8 cellular contexts compared by ENCODE assay signal in the genomic region with DNA sequence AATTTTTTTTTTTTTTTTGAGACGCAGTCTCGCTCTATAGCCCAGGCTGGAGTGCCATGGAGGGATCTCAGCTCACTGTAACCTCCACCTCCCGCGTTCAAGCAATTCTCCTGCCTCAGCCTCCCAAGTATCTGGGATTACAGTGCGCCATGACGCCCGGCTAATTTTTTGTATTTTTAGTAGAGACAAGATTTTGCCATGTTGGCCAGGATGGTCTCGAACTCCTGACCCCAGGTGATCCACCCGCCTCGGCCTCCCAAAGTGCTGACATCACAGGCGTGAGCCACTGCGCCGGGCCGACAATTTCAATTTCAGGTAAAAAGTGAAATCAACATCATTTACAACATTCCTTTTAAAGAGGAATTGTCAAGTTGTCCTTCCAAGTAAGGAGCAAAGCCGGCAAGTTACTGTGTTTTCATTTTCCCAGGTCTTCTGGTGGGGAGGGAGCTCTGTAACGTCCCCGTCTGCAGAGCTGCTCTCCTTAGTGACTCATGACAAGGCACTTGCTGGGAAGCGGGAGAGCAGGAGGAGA. TPM values are rescaled to one million over a fixed set of nuclear protein-coding genes. Genes with fewer than 3 reads are reported as not detected.
A peak's percentile ranks its signal among the peaks of the same experiment; 100 is the strongest.
DNase-seq lines count a peak whose midpoint lies in the region; ATAC-seq and TF ChIP-seq lines count a peak whose summit lies in the region.

No MANE protein-coding gene starts in this region.

- peak overlapping the region; percentile 89 for H2AFZ ChIP-seq in mammary epithelial cell (ENCODE audit: low read depth, low read length)

- in situ Hi-C loops in mammary epithelial cell (cut with MboI; ENCODE audit: low sequenced_read_pairs in 2 of 2), result no loop called here

- TF ChIP-seq CTCF in mammary epithelial cell (conservative IDR thresholded peaks at IDR 0.05 in 1 of 2, IDR thresholded peaks at IDR 0.05 in 1 of 2; ENCODE audit: extremely low read depth in 1 of 2, insufficient read depth in 1 of 2, low read depth in 1 of 2, low read length in 2 of 2), result no peak

- no TSS peak for BruUV-seq in mammary epithelial cell (replicated peaks; lab: Mats Ljungman, UMichigan)

- H3K9me3 ChIP-seq in KOPT-K1 (ENCODE audit: insufficient read depth, low read length, poor library complexity, severe bottlenecking), result no peaks in the 10 kb centered on the region
- no peaks in the 10 kb centered on the region for H3K9me3 ChIP-seq in mammary epithelial cell (replicated peaks; ENCODE audit: insufficient read depth, low read length)
- H3K9me3 ChIP-seq in mononuclear cell (ENCODE audit: low read depth, low read length), result no peaks in the 10 kb centered on the region

- peak overlapping the region; percentile 96 for H3K9ac ChIP-seq in mammary epithelial cell (ENCODE audit: insufficient read depth, low read length)

- 19% methylated on average over 15 of the region's 18 CpGs for WGBS in mammary epithelial cell (ENCODE audit: low coverage, missing lambda C conversion rate)

- H3K4me1 ChIP-seq in mammary epithelial cell (ENCODE audit: insufficient read depth, low read length), result peaks cover 13% of the 10 kb centered on the region
- peaks cover 26% of the 10 kb centered on the region for H3K4me1 ChIP-seq in mononuclear cell (ENCODE audit: insufficient read depth, low read length)

- H3K27me3 ChIP-seq in mammary epithelial cell (ENCODE audit: insufficient read depth, low read length) (no peaks in the 10 kb centered on the region), mononuclear cell (ENCODE audit: insufficient read depth, low read length) (no peaks in the 10 kb centered on the region)

- H3K36me3 ChIP-seq in KOPT-K1 (ENCODE audit: insufficient read depth, low read length), result peaks cover 8% of the 10 kb centered on the region
- peaks cover 3% of the 10 kb centered on the region for H3K36me3 ChIP-seq in mammary epithelial cell (ENCODE audit: insufficient read depth, low read length)

- intact Hi-C loops in mammary epithelial cell (cut with micrococcal nuclease), result no loop called here

- ATAC-seq in GM18502 (IDR thresholded peaks at IDR 0.05; ENCODE audit: poor library complexity, unreplicated experiment) (peak; percentile 13), GM21529 (IDR thresholded peaks at IDR 0.05; ENCODE audit: unreplicated experiment) (no peak)

- no peaks in the 10 kb centered on the region for H4K20me1 ChIP-seq in mammary epithelial cell (ENCODE audit: insufficient read depth, low read length)

- CTCF ChIA-PET in mammary epithelial cell (lab: Charles Lee; ENCODE audit: low non-redundant PET), result no interaction called here

- H3K4me2 ChIP-seq in mammary epithelial cell (ENCODE audit: insufficient read depth, low read depth, low read length), result peak overlapping the region; percentile 77

- peak overlapping the region; percentile 74 for H3K27ac ChIP-seq in KOPT-K1 (ENCODE audit: low read depth, low read length, poor library complexity, severe bottlenecking)
- H3K27ac ChIP-seq in mammary epithelial cell (ENCODE audit: insufficient read depth, low read depth, low read length), result peak overlapping the region; percentile 87

- dilution Hi-C loops in mammary epithelial cell (cut with HindIII; ENCODE audit: low sequenced_read_pairs), result loop anchor here (5.0 kb wide), 1 partner anchor 54 kb away; no protein-coding TSS in a partner anchor

- DNase-seq in mammary epithelial cell, result no peak
- DNase-seq in NCI-H2196 (lab: John Stamatoyannopoulos, UW; ENCODE audit: unreplicated experiment), result no peak
- no peak for DNase-seq in epidermal melanocyte (ENCODE audit: insufficient read length, low spot score)
- no peak for DNase-seq in NCI-H82 treated with DMSO at 0.1 percent for 48 hours (lab: John Stamatoyannopoulos, UW; ENCODE audit: unreplicated experiment)

- H3K4me3 ChIP-seq in mammary epithelial cell (replicated peaks in 1 of 3; ENCODE audit: insufficient read depth in 1 of 3, low read depth in 2 of 3, low read length in 3 of 3) (peak overlapping the region; percentile 81 to 89 (median 84)), mononuclear cell (ENCODE audit: low read length) (peak overlapping the region; percentile 80)

- H3K79me2 ChIP-seq in mammary epithelial cell (ENCODE audit: insufficient read depth, low read length), result peaks cover 58% of the 10 kb centered on the region

RNA-seq across cellular contexts. Expression of a gene that starts 0.9 kb away (rescaled TPM):
- total RNA-seq in mammary epithelial cell (100 to 1,000 TPM in 1 of 2 donors, 10 to 100 TPM in 1; 84.2 to 103 TPM), mononuclear cell (46.5 TPM)
- polyA plus RNA-seq in mammary epithelial cell, result 70.6 TPM
- polyA minus RNA-seq in mammary epithelial cell, result 272 TPM

RNA-seq across cellular contexts. Expression of a gene that starts 1.0 kb away (rescaled TPM):
- total RNA-seq in mammary epithelial cell (1 to 10 TPM; 1.7 to 1.8 TPM), mononuclear cell (0.10 TPM)
- 1.1 TPM for polyA plus RNA-seq in mammary epithelial cell
- polyA minus RNA-seq in mammary epithelial cell, result not detected

RNA-seq across cellular contexts. Expression of a gene that starts 20.3 kb away (rescaled TPM):
- total RNA-seq in mammary epithelial cell (under 1 TPM in 1 of 2 donors, not detected in 1; 0.17 TPM), mononuclear cell (2.1 TPM)
- polyA plus RNA-seq in mammary epithelial cell, result not detected
- not detected for polyA minus RNA-seq in mammary epithelial cell

RNA-seq across cellular contexts. Expression of a gene that starts 30.4 kb away (rescaled TPM):
- total RNA-seq in mammary epithelial cell (10 to 100 TPM; 25.2 to 42.4 TPM), mononuclear cell (19.3 TPM)
- polyA plus RNA-seq in mammary epithelial cell, result 22.7 TPM
- 2.9 TPM for polyA minus RNA-seq in mammary epithelial cell

RNA-seq across cellular contexts. Expression of a gene that starts 30.5 kb away (rescaled TPM):
- total RNA-seq in mammary epithelial cell (10 to 100 TPM in 1 of 2 donors, 1 to 10 TPM in 1; 5.3 to 34.0 TPM), mononuclear cell (4.4 TPM)
- 17.9 TPM for polyA plus RNA-seq in mammary epithelial cell
- 4.9 TPM for polyA minus RNA-seq in mammary epithelial cell
